21 cellular contexts compared by ENCODE assay signal in the genomic region with DNA sequence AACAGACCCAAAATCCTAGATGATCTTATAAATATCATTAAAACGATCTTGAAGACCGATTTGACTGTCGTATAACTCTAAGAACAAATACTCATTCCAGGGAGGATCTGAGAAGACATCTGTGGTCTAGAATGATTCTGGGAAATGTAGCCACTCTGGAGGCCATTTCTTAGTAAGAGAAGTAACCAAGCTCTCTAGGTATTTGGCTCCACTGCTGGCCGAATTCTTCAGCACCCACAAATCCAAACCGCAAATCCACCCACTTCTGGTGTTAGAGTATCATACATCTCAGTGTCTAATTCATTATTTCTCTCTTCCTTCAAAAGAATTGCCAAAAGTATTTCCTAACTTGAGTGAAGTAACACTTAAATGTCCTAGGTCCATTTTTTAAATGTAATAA. TPM values are rescaled to one million over a fixed set of nuclear protein-coding genes. Genes with fewer than 3 reads are reported as not detected.
DNase-seq lines count a peak whose midpoint lies in the region; ATAC-seq and TF ChIP-seq lines count a peak whose summit lies in the region.
"Had no signal": no experiment of that assay in that cellular context is flagged by ENCODE, and none has a peak within 500 bp of the region (broad histone marks: within the 10 kb centered on the region; RNA-seq: fewer than 3 reads in every experiment).

No MANE protein-coding gene starts in this region.

- no peak overlapping the region for H3K27ac ChIP-seq in psoas muscle
- H3K27ac ChIP-seq: gastroesophageal sphincter, transverse colon, VCaP had no signal

- 39 to 49% (median 42%) methylated on average over 5 of the region's 5 CpGs for WGBS in psoas muscle, 3 donors

- TF ChIP-seq CTCF in astrocyte of the spinal cord (IDR thresholded peaks at IDR 0.05; ENCODE audit: low read depth, low read length): no peak
- no peak for TF ChIP-seq CTCF in psoas muscle (IDR thresholded peaks at IDR 0.05)

- no peaks in the 10 kb centered on the region for H3K9me3 ChIP-seq in psoas muscle
- H3K9me3 ChIP-seq: gastroesophageal sphincter, transverse colon had no signal

- DNase-seq in CD1c-positive myeloid dendritic cell (ENCODE audit: extremely low spot score): peak; percentile 14
- DNase-seq in LHCN-M2 (ENCODE audit: low read depth): peak; percentile 89
- DNase-seq in astrocyte of the spinal cord (ENCODE audit: low read depth, low spot score): peak; percentile 48
- DNase-seq in psoas muscle: no peak
- DNase-seq in DMS153 (lab: John Stamatoyannopoulos, UW): no peak
- DNase-seq in foreskin melanocyte: no peak
- no peak for DNase-seq in ACHN
- DNase-seq: activated CD4-positive, alpha-beta T cell treated with anti-CD3 and anti-CD28 coated beads, Interleukin-2, amount 50 U/mL, for 4 hours; activated T-cell treated with anti-CD3 and anti-CD28 coated beads, Interleukin-2, amount 50 U/mL, for 4 hours; AML-193; Calu3; cortex of kidney; left cardiac atrium; NCI-H1930; stimulated activated naive CD8-positive, alpha-beta T cell treated with anti-CD3 and anti-CD28 coated beads, Interleukin-15, Interleukin-2, amounts not matched to agents 100 U/mL and 50 U/mL, for 24 hours; transverse colon had no signal

- peaks cover 10% of the 10 kb centered on the region for H3K4me1 ChIP-seq in psoas muscle
- H3K4me1 ChIP-seq: gastroesophageal sphincter, transverse colon had no signal

- no peak overlapping the region for H3K4me3 ChIP-seq in astrocyte of the spinal cord (ENCODE audit: low read depth, low read length)
- no peak overlapping the region for H3K4me3 ChIP-seq in psoas muscle
- H3K4me3 ChIP-seq: gastroesophageal sphincter, transverse colon had no signal

- peaks cover 3 to 9% of the 10 kb centered on the region in 2 donors for H3K36me3 ChIP-seq in psoas muscle (ENCODE audit: insufficient read depth in 1 of 2, low read depth in 1 of 2)
- H3K36me3 ChIP-seq: transverse colon had no signal

- in situ Hi-C loops in astrocyte of the spinal cord (cut with HindIII; ENCODE audit: low sequenced_read_pairs) (no loop called here), ACHN (cut with HindIII; ENCODE audit: low pct_ligation_motif_present, low pct_unique_long_range_greater_than_20kb, low sequenced_read_pairs) (no loop called here)

- no peaks in the 10 kb centered on the region for H3K27me3 ChIP-seq in psoas muscle (ENCODE audit: insufficient read depth in 3 of 3, low read length in 2 of 3)
- H3K27me3 ChIP-seq: gastroesophageal sphincter, transverse colon had no signal

- intact Hi-C loops in psoas muscle (cut with DNase I): no loop called here

- ATAC-seq in psoas muscle (peak; percentile 49 to 88 (median 83)), GM21360 (IDR thresholded peaks at IDR 0.05; ENCODE audit: unreplicated experiment) (no peak)
- ATAC-seq: activated T-cell treated with anti-CD3 and anti-CD28 coated beads, Interleukin-2, amount 50 U/mL, for 4 hours; gastroesophageal sphincter; HepG2; left cardiac atrium; stimulated activated naive CD8-positive, alpha-beta T cell treated with anti-CD3 and anti-CD28 coated beads, Interleukin-15, Interleukin-2, amounts not matched to agents 100 U/mL and 50 U/mL, for 24 hours had no signal

RNA-seq across cellular contexts. Expression of gene KLHL5, which starts 23.9 kb away (rescaled TPM):
- total RNA-seq in LHCN-M2 (2014; rRNA removed) (48.6 and 52.1 TPM in 2 replicates), psoas muscle (10 to 100 TPM; 10.1 to 14.9 (median 11.9) TPM)
- 54.3 TPM for polyA plus RNA-seq in LHCN-M2 (2012)
- polyA plus RNA-seq in psoas muscle: 1 to 10 TPM; 6.7 to 9.7 (median 7.1) TPM

RNA-seq across cellular contexts. Expression of gene TMEM156, which starts 53.7 kb away (rescaled TPM):
- 0.77 and 0.86 TPM in 2 replicates for total RNA-seq in LHCN-M2 (2014; rRNA removed)
- 0.70 TPM for polyA plus RNA-seq in LHCN-M2 (2012)
- total RNA-seq in psoas muscle: under 1 TPM in 1 of 4 donors, not detected in 3; 0.15 TPM
- polyA plus RNA-seq in psoas muscle: under 1 TPM in 2 of 3 donors, not detected in 1; 0.08 to 0.10 TPM
- total RNA-seq: gastroesophageal sphincter, HepG2, renal cortical epithelial cell had no signal

Comparison
In these comparisons a context has a peak if more than half of its experiments do, and no peak if none do; other contexts are left out.
1. DNase-seq: peak in CD1c-positive myeloid dendritic cell (single experiment), LHCN-M2 (single experiment) and astrocyte of the spinal cord (single experiment); none in psoas muscle (0 of 2), DMS153 (single experiment), foreskin melanocyte (single experiment) and ACHN (single experiment).